ENCODE assay signal across 9 cellular contexts in the genomic region with DNA sequence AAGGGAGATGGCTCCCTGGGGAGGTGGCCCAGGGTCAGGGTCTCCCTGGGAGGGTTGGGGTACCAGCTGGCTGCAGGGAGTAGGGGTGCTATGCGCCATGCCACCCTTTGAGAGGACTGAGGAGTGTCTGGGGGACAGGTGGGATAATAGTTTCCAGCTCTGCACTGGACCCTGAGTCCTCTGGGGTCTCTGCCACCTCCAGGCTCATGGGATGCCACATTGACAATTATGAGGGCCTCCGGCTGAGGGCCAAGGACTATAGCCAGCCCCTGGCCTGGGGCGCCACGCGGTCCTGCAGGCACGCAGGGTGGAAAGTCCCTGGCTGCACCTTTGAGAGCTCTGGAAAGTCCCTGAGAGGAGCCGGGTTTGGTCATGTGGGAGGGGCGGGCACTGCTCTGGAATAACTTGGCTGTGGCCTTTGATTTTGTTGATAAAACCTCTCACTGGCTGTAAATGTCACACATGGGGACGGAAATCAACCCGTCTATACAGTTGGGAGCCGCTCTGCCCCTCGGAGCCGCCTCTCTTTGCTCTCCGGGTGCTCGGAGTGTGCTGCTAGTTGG. TPM values are rescaled to one million over a fixed set of nuclear protein-coding genes. Genes with fewer than 3 reads are reported as not detected.
A peak's percentile ranks its signal among the peaks of the same experiment; 100 is the strongest.
DNase-seq lines count a peak whose midpoint lies in the region; ATAC-seq, FAIRE-seq and TF ChIP-seq lines count a peak whose summit lies in the region.
"Had no signal": no experiment of that assay in that cellular context is flagged by ENCODE, and none has a peak within 500 bp of the region (broad histone marks: within the 10 kb centered on the region; RNA-seq: fewer than 3 reads in every experiment).

No MANE protein-coding gene starts in this region.

- peak overlapping the region; percentile 59 for H3K9ac ChIP-seq in mesenchymal stem cell (ENCODE audit: low read length)

- H3K14ac ChIP-seq in mesenchymal stem cell (ENCODE audit: low read length in 2 of 2): no peak overlapping the region

- H3K27me3 ChIP-seq in bronchial epithelial cell (ENCODE audit: control insufficient read depth, insufficient read depth, low read length): no peaks in the 10 kb centered on the region
- no peaks in the 10 kb centered on the region for H3K27me3 ChIP-seq in mesenchymal stem cell (ENCODE audit: control insufficient read depth in 1 of 2, insufficient read depth in 1 of 2, low read length in 2 of 2)

- no peak overlapping the region for H2BK5ac ChIP-seq in mesenchymal stem cell (ENCODE audit: low read depth, low read length, poor library complexity, severe bottlenecking)

- peaks cover 26% of the 10 kb centered on the region for H3K4me1 ChIP-seq in mesenchymal stem cell (ENCODE audit: control insufficient read depth, insufficient read depth, low read depth, low read length)

- peak; percentile 50 for ATAC-seq in HG02852 (IDR thresholded peaks at IDR 0.05; ENCODE audit: unreplicated experiment)

- TF ChIP-seq CTCF in GM12865 (IDR thresholded peaks at IDR 0.05; ENCODE audit: insufficient read depth, low read depth, low read length, missing control alignments): no peak
- TF ChIP-seq CTCF in bronchial epithelial cell (IDR thresholded peaks at IDR 0.05; ENCODE audit: insufficient read depth, low read length, severe bottlenecking): no peak

- no peak overlapping the region for H3K4ac ChIP-seq in mesenchymal stem cell (ENCODE audit: low read depth in 1 of 2, low read length in 2 of 2)

- H3K36me3 ChIP-seq in bronchial epithelial cell (ENCODE audit: control insufficient read depth, insufficient read depth, low read length): peaks cover 14% of the 10 kb centered on the region
- peaks cover 29 to 43% of the 10 kb centered on the region in 2 experiments for H3K36me3 ChIP-seq in mesenchymal stem cell (ENCODE audit: control insufficient read depth in 1 of 2, insufficient read depth in 2 of 2, low read depth in 1 of 2, low read length in 2 of 2)

- H2AK5ac ChIP-seq in mesenchymal stem cell (ENCODE audit: low read length, severe bottlenecking): peak overlapping the region; percentile 47

- no peak overlapping the region for H4K8ac ChIP-seq in mesenchymal stem cell (ENCODE audit: low read length)

- FAIRE-seq in bronchial epithelial cell (lab: Jason Lieb, UNC): no peak

- no peak overlapping the region for H2AFZ ChIP-seq in mesenchymal stem cell (ENCODE audit: low read depth, low read length)

- peaks cover 40% of the 10 kb centered on the region for H3K79me1 ChIP-seq in mesenchymal stem cell (replicated peaks; ENCODE audit: low read length, poor library complexity, severe bottlenecking)

- no peak overlapping the region for H4K91ac ChIP-seq in mesenchymal stem cell (ENCODE audit: low read length)

- peak overlapping the region; percentile 66 for H3K27ac ChIP-seq in mesenchymal stem cell (ENCODE audit: low read length, poor library complexity, severe bottlenecking)

- H3K18ac ChIP-seq in mesenchymal stem cell (ENCODE audit: low read depth in 1 of 2, low read length in 2 of 2): no peak overlapping the region

- no peak overlapping the region for H2BK120ac ChIP-seq in mesenchymal stem cell (ENCODE audit: low read depth, low read length)

- no peaks in the 10 kb centered on the region for H3K9me3 ChIP-seq in mesenchymal stem cell (ENCODE audit: control insufficient read depth, low read length)

- DNase-seq in GM12865 (ENCODE audit: low read depth) (peak; percentile 94), T1000 (lab: John Stamatoyannopoulos, UW) (peak; percentile 77), bronchial epithelial cell (ENCODE audit: low read depth) (peak; percentile 77), mesenchymal stem cell (peak; percentile 59), NCI-H69 (lab: John Stamatoyannopoulos, UW) (no peak), NCI-H187 treated with DMSO at 0.1 percent for 48 hours (lab: John Stamatoyannopoulos, UW) (no peak)
- DNase-seq in stimulated activated CD8-positive, alpha-beta memory T cell treated with anti-CD3 and anti-CD28 coated beads, Interleukin-7, amount 100 ng/mL, for 4 hours (ENCODE audit: low read depth in 2 of 2): peak; percentile 79 to 85

- WGBS in mesenchymal stem cell: 89% methylated on average over 15 of the region's 15 CpGs

- H2BK15ac ChIP-seq in mesenchymal stem cell (ENCODE audit: low read depth, poor library complexity, severe bottlenecking): no peak overlapping the region

- H2BK12ac ChIP-seq in mesenchymal stem cell (ENCODE audit: low read length in 2 of 2): no peak overlapping the region

- no peak overlapping the region for H3K23ac ChIP-seq in mesenchymal stem cell (ENCODE audit: low read length in 2 of 2)

- H3K4me3 ChIP-seq in GM12865 (ENCODE audit: low read depth, low read length): peak overlapping the region; percentile 56
- H3K4me3 ChIP-seq in bronchial epithelial cell (ENCODE audit: low read depth, low read length): no peak overlapping the region
- H3K4me3 ChIP-seq in mesenchymal stem cell (ENCODE audit: insufficient read depth in 1 of 2, low read depth in 1 of 2, low read length in 2 of 2): peak overlapping the region in 1 of 2 experiments; percentile 53

- H3K4me2 ChIP-seq in mesenchymal stem cell (ENCODE audit: low read length, poor library complexity, severe bottlenecking): no peak overlapping the region

RNA-seq across cellular contexts. Expression of a gene that starts 16.0 kb away (rescaled TPM):
- total RNA-seq in bronchial epithelial cell: 5.3 and 10.1 TPM in 2 replicates
- 5.3 TPM for polyA plus RNA-seq in mesenchymal stem cell (2013, experiment 1 of 2)
- 4.8 TPM for polyA plus RNA-seq in mesenchymal stem cell (2013, experiment 2 of 2)

RNA-seq across cellular contexts. Expression of a gene that starts 36.2 kb away (rescaled TPM):
- total RNA-seq in bronchial epithelial cell: 486 and 497 TPM in 2 replicates
- polyA plus RNA-seq in mesenchymal stem cell (2013, experiment 1 of 2): 391 TPM
- 389 TPM for polyA plus RNA-seq in mesenchymal stem cell (2013, experiment 2 of 2)

RNA-seq across cellular contexts. Expression of a gene that starts 42.2 kb away (rescaled TPM):
- total RNA-seq in bronchial epithelial cell: 162 TPM in 2 replicates
- polyA plus RNA-seq in mesenchymal stem cell (2013, experiment 1 of 2): 58.2 TPM
- polyA plus RNA-seq in mesenchymal stem cell (2013, experiment 2 of 2): 59.5 TPM

RNA-seq across cellular contexts. Expression of a gene that starts 42.7 kb away (rescaled TPM):
- 0.51 and 0.79 TPM in 2 replicates for total RNA-seq in bronchial epithelial cell
- polyA plus RNA-seq in mesenchymal stem cell (2013, experiment 1 of 2): 0.55 TPM
- polyA plus RNA-seq in mesenchymal stem cell (2013, experiment 2 of 2): 0.55 TPM

RNA-seq across cellular contexts. Expression of a gene that starts 49.7 kb away (rescaled TPM):
- total RNA-seq in bronchial epithelial cell: 0.13 TPM in 1 of 2 replicates, not detected in the other
- polyA plus RNA-seq in mesenchymal stem cell (2013, experiment 1 of 2): 0.07 TPM
- polyA plus RNA-seq in mesenchymal stem cell (2013, experiment 2 of 2): 0.07 TPM
- total RNA-seq: SK-MEL-5 had no signal

Comparison
In these comparisons a context has a peak if more than half of its experiments do, and no peak if none do; other contexts are left out.
1. DNase-seq: peak in GM12865 (single experiment), T1000 (single experiment), bronchial epithelial cell (single experiment), mesenchymal stem cell (single experiment) and stimulated activated CD8-positive, alpha-beta memory T cell treated with anti-CD3 and anti-CD28 coated beads, Interleukin-7, amount 100 ng/mL, for 4 hours (2 of 2); none in NCI-H69 (single experiment) and NCI-H187 treated with DMSO at 0.1 percent for 48 hours (single experiment).